ENCODE assay signal across 21 cellular contexts in the genomic region with DNA sequence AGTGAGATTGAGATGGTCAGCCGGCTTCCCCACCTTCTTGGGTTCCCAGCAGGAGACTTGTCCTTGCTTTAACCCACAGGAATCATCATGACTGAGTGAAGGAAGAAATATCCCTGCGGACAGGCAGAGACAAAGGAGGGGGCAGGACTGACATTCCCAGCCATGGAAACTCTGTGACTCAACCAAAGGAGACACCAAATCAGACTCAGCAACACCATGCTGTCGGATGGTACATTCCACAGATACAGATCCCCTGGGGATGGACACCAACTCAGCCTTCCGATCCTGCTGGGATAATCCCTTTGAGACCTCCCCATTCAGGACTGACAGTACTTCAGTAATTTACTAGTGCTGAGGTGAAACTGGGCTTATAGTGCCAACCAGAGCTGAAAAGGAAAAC.
DNase-seq lines count a peak whose midpoint lies in the region; ATAC-seq and TF ChIP-seq lines count a peak whose summit lies in the region.
"Had no signal": no experiment of that assay in that cellular context is flagged by ENCODE, and none has a peak within 500 bp of the region (broad histone marks: within the 10 kb centered on the region; RNA-seq: fewer than 3 reads in every experiment).

No MANE protein-coding gene starts in this region.

- H3K4me1 ChIP-seq in endodermal cell (ENCODE audit: control insufficient read depth, insufficient read depth, low read length) (no peaks in the 10 kb centered on the region), mesodermal cell (ENCODE audit: control insufficient read depth, insufficient read depth, low read length, poor library complexity, severe bottlenecking) (peaks cover 14% of the 10 kb centered on the region)
- H3K4me1 ChIP-seq: A549, esophagus muscularis mucosa, heart left ventricle, left lung, parathyroid adenoma, upper lobe of left lung had no signal

- peak overlapping the region; percentile 58 for H3K9ac ChIP-seq in endodermal cell (ENCODE audit: extremely low read depth, low read length, poor library complexity, severe bottlenecking)
- H3K9ac ChIP-seq: parathyroid adenoma had no signal

- TF ChIP-seq CTCF in endodermal cell (conservative IDR thresholded peaks at IDR 0.05): no peak

- H3K36me3 ChIP-seq in endodermal cell (ENCODE audit: control insufficient read depth, insufficient read depth, low read length) (no peaks in the 10 kb centered on the region), mesodermal cell (ENCODE audit: control insufficient read depth, insufficient read depth, low read length) (peaks cover 11% of the 10 kb centered on the region)
- H3K36me3 ChIP-seq: esophagus muscularis mucosa, heart left ventricle, left lung, upper lobe of left lung had no signal

- H3K27ac ChIP-seq in endodermal cell (ENCODE audit: low read depth, low read length) (peak overlapping the region; percentile 69), mesodermal cell (ENCODE audit: low read depth, low read length, severe bottlenecking) (peak overlapping the region; percentile 99)
- H3K27ac ChIP-seq: A549, C4-2B, esophagus muscularis mucosa, heart left ventricle, left lung, parathyroid adenoma, upper lobe of left lung had no signal

- no peak for ATAC-seq in stimulated activated effector memory CD8-positive, alpha-beta T cell treated with anti-CD3 and anti-CD28 coated beads, Interleukin-12 subunit alpha, Interleukin-12 subunit beta, amount 100 ng/mL, for 72 hours
- ATAC-seq: A549; heart left ventricle; left lung; stimulated activated naive CD8-positive, alpha-beta T cell treated with anti-CD3 and anti-CD28 coated beads, Interleukin-15, Interleukin-2, amounts not matched to agents 100 U/mL and 50 U/mL, for 24 hours had no signal

- peaks cover 8% of the 10 kb centered on the region for H3K27me3 Mint-ChIP-seq in endodermal cell (ENCODE audit: insufficient read depth)
- H3K27me3 Mint-ChIP-seq: activated B cell treated with CpG ODN at 0.5 μM for 24 hours had no signal

- peaks cover 10% of the 10 kb centered on the region for H3K36me3 Mint-ChIP-seq in endodermal cell (ENCODE audit: low read depth)
- H3K36me3 Mint-ChIP-seq in stimulated activated effector memory CD8-positive, alpha-beta T cell treated with anti-CD3 and anti-CD28 coated beads, Interleukin-12 subunit alpha, Interleukin-12 subunit beta, amount 100 ng/mL, for 72 hours: no peaks in the 10 kb centered on the region

- DNase-seq in D341Med (ENCODE audit: low spot score): peak; percentile 46
- DNase-seq in RPMI7951 (ENCODE audit: low read depth): peak; percentile 52
- peak; percentile 93 for DNase-seq in endodermal cell
- DNase-seq in DMS53 (lab: John Stamatoyannopoulos, UW): no peak
- DNase-seq in stimulated activated effector memory CD8-positive, alpha-beta T cell treated with anti-CD3 and anti-CD28 coated beads, Interleukin-12 subunit alpha, Interleukin-12 subunit beta, amount 100 ng/mL, for 72 hours (ENCODE audit: low spot score in 2 of 2): no peak
- no peak for DNase-seq in NCI-H128 (lab: John Stamatoyannopoulos, UW; ENCODE audit: unreplicated experiment)
- DNase-seq in NCI-H345 treated with DMSO at 0.1 percent for 48 hours (lab: John Stamatoyannopoulos, UW; ENCODE audit: unreplicated experiment): no peak
- DNase-seq: activated B cell treated with CpG ODN at 0.5 μM for 24 hours; activated CD8-positive, alpha-beta memory T cell treated with anti-CD3 and anti-CD28 coated beads for 24 hours; heart left ventricle; left lung; NCI-H69; RPMI8226; stimulated activated naive CD8-positive, alpha-beta T cell treated with anti-CD3 and anti-CD28 coated beads, Interleukin-15, Interleukin-2, amounts not matched to agents 100 U/mL and 50 U/mL, for 24 hours; upper lobe of left lung had no signal

- H3K9me3 ChIP-seq in endodermal cell (ENCODE audit: control insufficient read depth, low read length) (peaks cover 15% of the 10 kb centered on the region), mesodermal cell (ENCODE audit: control insufficient read depth, low read length) (peaks cover 22% of the 10 kb centered on the region)
- H3K9me3 ChIP-seq: A549, esophagus muscularis mucosa, upper lobe of left lung had no signal

- no peaks in the 10 kb centered on the region for H3K27me3 ChIP-seq in endodermal cell (ENCODE audit: control insufficient read depth, insufficient read depth, low read length, poor library complexity, severe bottlenecking)
- H3K27me3 ChIP-seq: esophagus muscularis mucosa, heart left ventricle, left lung, upper lobe of left lung had no signal

- peaks cover 18% of the 10 kb centered on the region for H3K4me1 Mint-ChIP-seq in endodermal cell
- no peaks in the 10 kb centered on the region for H3K4me1 Mint-ChIP-seq in stimulated activated effector memory CD8-positive, alpha-beta T cell treated with anti-CD3 and anti-CD28 coated beads, Interleukin-12 subunit alpha, Interleukin-12 subunit beta, amount 100 ng/mL, for 72 hours
- H3K4me1 Mint-ChIP-seq: activated B cell treated with CpG ODN at 0.5 μM for 24 hours had no signal

- H3K4me3 ChIP-seq in endodermal cell (ENCODE audit: low read length) (peak overlapping the region; percentile 64), mesodermal cell (ENCODE audit: extremely low read depth, insufficient read depth, low read length, poor library complexity, severe bottlenecking) (peak overlapping the region; percentile 18)
- H3K4me3 ChIP-seq: A549, esophagus muscularis mucosa, heart left ventricle, left lung, upper lobe of left lung had no signal

- 0 to 5% methylated on average over 3 to 4 of the region's 4 CpGs for WGBS in endodermal cell (ENCODE audit: insufficient coverage in 1 of 2, insufficient read length in 1 of 2), 2 experiments
- WGBS in mesodermal cell (ENCODE audit: insufficient coverage in 2 of 2), 2 experiments: 0% methylated on average over 3 to 4 of the region's 4 CpGs

- H3K9me3 Mint-ChIP-seq in endodermal cell: peaks cover 36% of the 10 kb centered on the region
- peaks cover 17% of the 10 kb centered on the region for H3K9me3 Mint-ChIP-seq in stimulated activated effector memory CD8-positive, alpha-beta T cell treated with anti-CD3 and anti-CD28 coated beads, Interleukin-12 subunit alpha, Interleukin-12 subunit beta, amount 100 ng/mL, for 72 hours
- H3K9me3 Mint-ChIP-seq: activated B cell treated with CpG ODN at 0.5 μM for 24 hours had no signal

- peak overlapping the region; percentile 46 for H3K4me3 Mint-ChIP-seq in endodermal cell
- H3K4me3 Mint-ChIP-seq in stimulated activated effector memory CD8-positive, alpha-beta T cell treated with anti-CD3 and anti-CD28 coated beads, Interleukin-12 subunit alpha, Interleukin-12 subunit beta, amount 100 ng/mL, for 72 hours: no peak overlapping the region
- H3K4me3 Mint-ChIP-seq: activated B cell treated with CpG ODN at 0.5 μM for 24 hours had no signal

- H3K27ac Mint-ChIP-seq in endodermal cell: peak overlapping the region; percentile 99
- H3K27ac Mint-ChIP-seq in stimulated activated effector memory CD8-positive, alpha-beta T cell treated with anti-CD3 and anti-CD28 coated beads, Interleukin-12 subunit alpha, Interleukin-12 subunit beta, amount 100 ng/mL, for 72 hours: no peak overlapping the region
- H3K27ac Mint-ChIP-seq: activated B cell treated with CpG ODN at 0.5 μM for 24 hours; activated T-helper 2 cell treated with anti-CD3 and anti-CD28 coated beads, Interferon-gamma antibody, Interleukin-2, Interleukin-4, amounts not matched to agents 10 μg/mL and 5 μg/mL and 100 μg/mL, durations not matched to agents 14 hours and 24 hours and 36 hours had no signal

Comparison
In these comparisons a context has a peak if more than half of its experiments do, and no peak if none do; other contexts are left out.
1. DNase-seq: peak in D341Med (single experiment), RPMI7951 (single experiment) and endodermal cell (single experiment); none in DMS53 (single experiment), stimulated activated effector memory CD8-positive, alpha-beta T cell treated with anti-CD3 and anti-CD28 coated beads, Interleukin-12 subunit alpha, Interleukin-12 subunit beta, amount 100 ng/mL, for 72 hours (0 of 2), NCI-H128 (single experiment) and NCI-H345 treated with DMSO at 0.1 percent for 48 hours (single experiment).